9 cellular contexts compared by ENCODE assay signal in the genomic region with DNA sequence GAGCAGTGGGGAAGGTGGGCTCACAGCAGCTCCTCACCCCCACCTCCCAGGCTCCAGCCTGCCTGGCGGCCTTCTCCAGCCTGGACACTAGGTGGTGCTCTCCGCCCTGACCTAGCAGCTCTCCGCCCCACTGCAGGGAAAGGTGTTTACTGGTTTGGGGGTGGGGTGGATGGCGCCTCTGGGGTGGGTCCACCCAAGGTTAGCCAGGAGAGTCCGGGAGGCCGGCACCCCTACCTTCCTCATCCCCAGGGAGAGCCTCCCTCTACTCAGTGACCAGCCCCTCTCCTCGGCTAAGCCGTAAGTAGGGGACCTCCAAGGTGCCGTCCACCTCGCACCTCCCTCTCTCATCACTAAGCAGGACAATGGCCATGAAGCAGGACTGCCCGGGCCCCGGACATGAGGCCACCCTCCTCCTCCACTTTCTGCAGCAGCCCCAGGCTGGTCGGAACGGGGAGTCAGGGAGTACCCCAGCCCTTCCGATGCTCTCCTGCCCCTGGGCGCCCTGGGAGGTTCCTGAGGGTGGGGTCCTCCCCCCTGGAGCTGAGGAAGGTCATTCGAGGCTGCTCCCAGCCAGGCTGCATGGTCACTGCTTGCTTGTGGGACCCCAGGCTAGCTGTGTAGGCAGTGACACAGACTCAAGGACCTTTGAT.
DNase-seq lines count a peak whose midpoint lies in the region; ATAC-seq, FAIRE-seq and TF ChIP-seq lines count a peak whose summit lies in the region.
"Had no signal": no experiment of that assay in that cellular context is flagged by ENCODE, and none has a peak within 500 bp of the region (broad histone marks: within the 10 kb centered on the region; RNA-seq: fewer than 3 reads in every experiment).

No MANE protein-coding gene starts in this region.

- peak; percentile 70 for TF ChIP-seq CTCF in A549 (IDR thresholded peaks at IDR 0.05)
- TF ChIP-seq CTCF in GM13976 (IDR thresholded peaks at IDR 0.05; ENCODE audit: borderline replicate concordance, control extremely low read depth, extremely low read depth, insufficient read depth, missing control alignments), result peak; percentile 91
- peak; percentile 85 for TF ChIP-seq CTCF in epithelial cell of esophagus (IDR thresholded peaks at IDR 0.05; ENCODE audit: insufficient read depth, low read depth, low read length, missing control alignments)
- peak; percentile 59 for TF ChIP-seq CTCF in mucosa of descending colon (IDR thresholded peaks at IDR 0.05)

- peaks cover 20% of the 10 kb centered on the region for H3K27me3 Mint-ChIP-seq in stimulated activated memory B cell treated with anti-CD40 and anti-IgM and Interleukin-4, amounts not matched to agents 10 μg/mL and 1 μg/mL and 100 μg/mL, for 72 hours
- H3K27me3 Mint-ChIP-seq: stimulated activated naive CD8-positive, alpha-beta T cell treated with anti-CD3 and anti-CD28 coated beads, Interleukin-15, Interleukin-2, amounts not matched to agents 100 ng/mL and 50 ng/mL, for 24 hours had no signal

- H3K4me3 ChIP-seq in A549 (peak overlapping the region; percentile 35; the same call in 2 of the 3 replicates), epithelial cell of esophagus (ENCODE audit: low read length) (no peak overlapping the region), mucosa of descending colon (no peak overlapping the region)

- H3K9me3 Mint-ChIP-seq in stimulated activated memory B cell treated with anti-CD40 and anti-IgM and Interleukin-4, amounts not matched to agents 10 μg/mL and 1 μg/mL and 100 μg/mL, for 72 hours, result no peaks in the 10 kb centered on the region
- H3K9me3 Mint-ChIP-seq: stimulated activated naive CD8-positive, alpha-beta T cell treated with anti-CD3 and anti-CD28 coated beads, Interleukin-15, Interleukin-2, amounts not matched to agents 100 ng/mL and 50 ng/mL, for 24 hours had no signal

- FAIRE-seq in A549 (lab: Jason Lieb, UNC), result no peak

- DNase-seq in A549 (ENCODE audit: low read depth in 1 of 2, low spot score in 1 of 2) (peak; percentile 45 to 61), GM13976 (ENCODE audit: low spot score) (peak; percentile 85), NCI-H446 treated with DMSO at 0.1 percent for 48 hours (lab: John Stamatoyannopoulos, UW) (peak; percentile 21), epithelial cell of esophagus (ENCODE audit: low read depth) (peak; percentile 54), mucosa of descending colon (peak in 2 of 3 donors; percentile 49 to 58)
- peak; percentile 24 to 40 (median 27) for DNase-seq in activated CD8-positive, alpha-beta memory T cell treated with anti-CD3 and anti-CD28 coated beads for 48 hours (ENCODE audit: low read depth in 2 of 3, low spot score in 2 of 3)

- CTCF ChIA-PET in A549 (lab: Yijun Ruan, JAX), result interaction anchor here (0.6 to 7.9 kb wide), 41 partner anchors 10 to 1002 kb away, joined by 3 to 410 read pairs (median 5); partner anchors contain the start of gene TNFRSF9

- H3K36me3 ChIP-seq in mucosa of descending colon (ENCODE audit: low read depth), result no peaks in the 10 kb centered on the region

- peaks cover 8% of the 10 kb centered on the region for H3K4me1 Mint-ChIP-seq in stimulated activated memory B cell treated with anti-CD40 and anti-IgM and Interleukin-4, amounts not matched to agents 10 μg/mL and 1 μg/mL and 100 μg/mL, for 72 hours

- ATAC-seq in A549 (peak; percentile 73 to 83), mucosa of descending colon (peak; percentile 67), GM19452 (IDR thresholded peaks at IDR 0.05; ENCODE audit: unreplicated experiment) (no peak)
- peak; percentile 63 for ATAC-seq in stimulated activated memory B cell treated with anti-CD40 and anti-IgM and Interleukin-4, amounts not matched to agents 10 μg/mL and 1 μg/mL and 100 μg/mL, for 72 hours

- POLR2A ChIA-PET in A549 (lab: Yijun Ruan, JAX), result interaction anchor here (1.1 kb wide), 2 partner anchors 10 to 83 kb away, joined by 3 to 6 read pairs; no protein-coding TSS in a partner anchor

- in situ Hi-C loops in GM13976 (cut with MboI; ENCODE audit: low sequenced_read_pairs, unreplicated experiment), result loop anchor here (10.0 kb wide), 1 partner anchor 235 kb away; no protein-coding TSS in a partner anchor

- H3K27ac Mint-ChIP-seq in stimulated activated memory B cell treated with anti-CD40 and anti-IgM and Interleukin-4, amounts not matched to agents 10 μg/mL and 1 μg/mL and 100 μg/mL, for 72 hours, result no peak overlapping the region
- H3K27ac Mint-ChIP-seq: stimulated activated naive CD8-positive, alpha-beta T cell treated with anti-CD3 and anti-CD28 coated beads, Interleukin-15, Interleukin-2, amounts not matched to agents 100 ng/mL and 50 ng/mL, for 24 hours had no signal

- TF ChIP-seq RAD21 in A549 (conservative IDR thresholded peaks at IDR 0.05 in 1 of 2, IDR thresholded peaks at IDR 0.05 in 1 of 2), result peak; percentile 72 to 79

- H3K9me3 ChIP-seq in A549, result no peaks in the 10 kb centered on the region
- H3K9me3 ChIP-seq in mucosa of descending colon, result no peaks in the 10 kb centered on the region

- H3K36me3 Mint-ChIP-seq in stimulated activated memory B cell treated with anti-CD40 and anti-IgM and Interleukin-4, amounts not matched to agents 10 μg/mL and 1 μg/mL and 100 μg/mL, for 72 hours, result no peaks in the 10 kb centered on the region

- TF ChIP-seq EP300 in A549 (IDR thresholded peaks at IDR 0.05), result no peak

- peak overlapping the region; percentile 9 for H3K4me3 Mint-ChIP-seq in stimulated activated memory B cell treated with anti-CD40 and anti-IgM and Interleukin-4, amounts not matched to agents 10 μg/mL and 1 μg/mL and 100 μg/mL, for 72 hours
- H3K4me3 Mint-ChIP-seq: stimulated activated naive CD8-positive, alpha-beta T cell treated with anti-CD3 and anti-CD28 coated beads, Interleukin-15, Interleukin-2, amounts not matched to agents 100 ng/mL and 50 ng/mL, for 24 hours had no signal

- H3K27ac ChIP-seq in A549, result peak overlapping the region; percentile 22 to 72; a peak in 4 of 6 replicates

- peak overlapping the region; percentile 94 for H3K4me2 ChIP-seq in A549

- 0% methylated on average over 1 of the region's 17 CpGs for WGBS in A549 (ENCODE audit: missing lambda C conversion rate)

- no peak for TF ChIP-seq POLR2A in A549 (IDR thresholded peaks at IDR 0.05; ENCODE audit: low read length)

- intact Hi-C loops in mucosa of descending colon (cut with DNase I, micrococcal nuclease), result loop anchor here in 1 of 2 donors (10.0 kb wide), 1 partner anchor 235 kb away; no protein-coding TSS in a partner anchor

- 0 out of 3 replicates have a peak, but pooled peaks cover 3% of the 10 kb centered on the region for H3K4me1 ChIP-seq in A549
- no peaks in the 10 kb centered on the region for H3K4me1 ChIP-seq in mucosa of descending colon (ENCODE audit: low read depth)

TF ChIP-seq in A549, 52 proteins besides CTCF, POLR2A, EP300 and RAD21:
- no peak for TF ChIP-seq TP53 (CRISPR knock-in tag; IDR thresholded peaks at IDR 0.05)
- TF ChIP-seq PBX3 (IDR thresholded peaks at IDR 0.05), result no peak
- TF ChIP-seq RNF2 (IDR thresholded peaks at IDR 0.05; ENCODE audit: borderline replicate concordance, low read depth), result no peak
- TF ChIP-seq SMC3 (IDR thresholded peaks at IDR 0.05), result peak; percentile 65

Comparison
In these comparisons a context has a peak if more than half of its experiments do, and no peak if none do; other contexts are left out.
1. DNase-seq: peak in every context shown above with its lines; median percentile 85 in GM13976; 54 in epithelial cell of esophagus; 54 in mucosa of descending colon; 53 in A549; 27 in activated CD8-positive, alpha-beta memory T cell treated with anti-CD3 and anti-CD28 coated beads for 48 hours; 21 in NCI-H446 treated with DMSO at 0.1 percent for 48 hours.